Comparison of ENCODE assay signal across 1 cellular context in genomic region chr11:98061858-98062257, GRCh38.
TF ChIP-seq lines count a peak whose summit lies in the region.

No MANE protein-coding gene starts in this region.

TF ChIP-seq in HepG2, 621 proteins besides CTCF, POLR2A, EP300 and RAD21:
- no peak for TF ChIP-seq AHDC1 (CRISPR knock-in tag; IDR thresholded peaks at IDR 0.05; ENCODE audit: borderline replicate concordance)
- no peak for TF ChIP-seq ATF7 (IDR thresholded peaks at IDR 0.05)
- no peak for TF ChIP-seq ATF7 (CRISPR knock-in tag; IDR thresholded peaks at IDR 0.05)
- peak; percentile 45 to 77 for TF ChIP-seq MAFK (conservative IDR thresholded peaks at IDR 0.05 in 1 of 2, IDR thresholded peaks at IDR 0.05 in 1 of 2; ENCODE audit: low read length in 2 of 2)
- TF ChIP-seq MAFF (IDR thresholded peaks at IDR 0.05; ENCODE audit: low read depth, low read length): peak; percentile 71
TF ChIP-seq in HepG2: peak in this region for 2.
